ENCODE assay signal across 20 cellular contexts in genomic region chr19:14203258-14203657, GRCh38. TPM values are rescaled to one million over a fixed set of nuclear protein-coding genes. Genes with fewer than 3 reads are reported as not detected.
DNase-seq lines count a peak whose midpoint lies in the region; ATAC-seq and TF ChIP-seq lines count a peak whose summit lies in the region.
"Had no signal": no experiment of that assay in that cellular context is flagged by ENCODE, and none has a peak within 500 bp of the region (broad histone marks: within the 10 kb centered on the region; RNA-seq: fewer than 3 reads in every experiment).

No MANE protein-coding gene starts in this region.

- H3K9me3 Mint-ChIP-seq in effector memory CD8-positive, alpha-beta T cell, result no peaks in the 10 kb centered on the region
- H3K9me3 Mint-ChIP-seq in neural crest cell, result no peaks in the 10 kb centered on the region
- H3K9me3 Mint-ChIP-seq: stimulated activated naive CD8-positive, alpha-beta T cell treated with anti-CD3 and anti-CD28 coated beads, Interleukin-15, amount 100 ng/mL, for 72 hours had no signal

- H3K27me3 ChIP-seq in DOHH2 (ENCODE audit: control insufficient read depth, low read length), result peaks cover 30% of the 10 kb centered on the region
- H3K27me3 ChIP-seq in Loucy (ENCODE audit: insufficient read depth, low read length, poor library complexity, severe bottlenecking), result no peaks in the 10 kb centered on the region
- H3K27me3 ChIP-seq in Peyer's patch, result no peaks in the 10 kb centered on the region

- H3K9ac ChIP-seq in Loucy (ENCODE audit: low read depth, low read length, poor library complexity, severe bottlenecking), result no peak overlapping the region
- H3K9ac ChIP-seq: GM23248 had no signal

- H3K9me3 ChIP-seq in DOHH2 (ENCODE audit: control insufficient read depth, insufficient read depth, low read length) (no peaks in the 10 kb centered on the region), Loucy (ENCODE audit: insufficient read depth, low read depth, low read length) (no peaks in the 10 kb centered on the region), Peyer's patch (no peaks in the 10 kb centered on the region)
- H3K9me3 ChIP-seq: left ventricle myocardium inferior, transverse colon had no signal

- no peak for ATAC-seq in effector memory CD8-positive, alpha-beta T cell (replicated peaks)
- ATAC-seq in HG02642 (IDR thresholded peaks at IDR 0.05; ENCODE audit: poor library complexity, unreplicated experiment), result no peak
- ATAC-seq: Panc1; stimulated activated naive CD8-positive, alpha-beta T cell treated with anti-CD3 and anti-CD28 coated beads, Interleukin-15, amount 100 ng/mL, for 72 hours had no signal

- H3K27ac ChIP-seq in DOHH2 (ENCODE audit: low read depth, low read length) (no peak overlapping the region), Peyer's patch (no peak overlapping the region)
- H3K27ac ChIP-seq: GM23248, left ventricle myocardium inferior, SK-N-MC, transverse colon had no signal

- H3K36me3 ChIP-seq in DOHH2 (ENCODE audit: control insufficient read depth, low read length) (no peaks in the 10 kb centered on the region), Loucy (ENCODE audit: insufficient read depth, low read length) (no peaks in the 10 kb centered on the region), Peyer's patch (no peaks in the 10 kb centered on the region)
- H3K36me3 ChIP-seq: left ventricle myocardium inferior, transverse colon had no signal

- no peak for TF ChIP-seq POLR2A in Peyer's patch (IDR thresholded peaks at IDR 0.05)

- H3K79me2 ChIP-seq in DOHH2 (ENCODE audit: control insufficient read depth, low read length), result no peaks in the 10 kb centered on the region
- peaks cover 46% of the 10 kb centered on the region for H3K79me2 ChIP-seq in Loucy (ENCODE audit: insufficient read depth, low read length)

- H3K4me1 Mint-ChIP-seq in effector memory CD8-positive, alpha-beta T cell (ENCODE audit: low read depth in 2 of 2), result peaks cover 35 to 41% of the 10 kb centered on the region in 2 donors
- H3K4me1 Mint-ChIP-seq in neural crest cell, result peaks cover 16% of the 10 kb centered on the region

- peak overlapping the region in 1 of 2 donors; percentile 71 for H3K27ac Mint-ChIP-seq in effector memory CD8-positive, alpha-beta T cell
- H3K27ac Mint-ChIP-seq in neural crest cell (ENCODE audit: unreplicated experiment), result no peak overlapping the region
- H3K27ac Mint-ChIP-seq: stimulated activated naive CD8-positive, alpha-beta T cell treated with anti-CD3 and anti-CD28 coated beads, Interleukin-15, amount 100 ng/mL, for 72 hours had no signal

- H3K4me1 ChIP-seq in DOHH2 (ENCODE audit: control insufficient read depth, low read length), result peaks cover 25% of the 10 kb centered on the region
- H3K4me1 ChIP-seq in Loucy (ENCODE audit: insufficient read depth, low read length, poor library complexity, severe bottlenecking), result peaks cover 5% of the 10 kb centered on the region
- H3K4me1 ChIP-seq in Peyer's patch, result peaks cover 0 to 10% (median 0%) of the 10 kb centered on the region in 4 donors

- H3K4me3 Mint-ChIP-seq in effector memory CD8-positive, alpha-beta T cell, result peak overlapping the region; percentile 43 to 66
- peak overlapping the region; percentile 90 for H3K4me3 Mint-ChIP-seq in neural crest cell

- H3K4me3 ChIP-seq in DOHH2 (ENCODE audit: low read length) (no peak overlapping the region), Loucy (ENCODE audit: low read length, poor library complexity, severe bottlenecking) (no peak overlapping the region), Peyer's patch (no peak overlapping the region)
- H3K4me3 ChIP-seq: GM23248, left ventricle myocardium inferior, SK-N-MC, transverse colon had no signal

- H3K27me3 Mint-ChIP-seq in effector memory CD8-positive, alpha-beta T cell, result peaks cover 0 to 11% of the 10 kb centered on the region in 2 donors
- peaks cover 31% of the 10 kb centered on the region for H3K27me3 Mint-ChIP-seq in neural crest cell (ENCODE audit: low read depth)

- no peaks in the 10 kb centered on the region for H3K9me2 ChIP-seq in DOHH2 (replicated peaks; ENCODE audit: control insufficient read depth, low read length)
- no peaks in the 10 kb centered on the region for H3K9me2 ChIP-seq in Loucy (replicated peaks; ENCODE audit: low read depth, low read length)

- no peak overlapping the region for H2AFZ ChIP-seq in Loucy (ENCODE audit: low read length)
- H2AFZ ChIP-seq: GM23248 had no signal

- DNase-seq in effector memory CD8-positive, alpha-beta T cell, result no peak
- DNase-seq in neural crest cell (ENCODE audit: low read depth, low spot score) (no peak), EL (no peak), Peyer's patch (no peak)
- DNase-seq: activated effector memory CD4-positive, alpha-beta T cell treated with anti-CD3 and anti-CD28 coated beads, Interleukin-2, amount 50 U/mL, for 16 hours; AML-193; effector memory CD4-positive, alpha-beta T cell; GF-D8; GM23248; left ventricle myocardium inferior; NCI-H2227 treated with DMSO at 0.1 percent for 48 hours; stimulated activated CD4-positive, alpha-beta T cell treated with anti-CD3 and anti-CD28 coated beads, Interleukin-1b, Interleukin-23, amount 100 ng/mL, for 48 hours; stimulated activated naive CD8-positive, alpha-beta T cell treated with anti-CD3 and anti-CD28 coated beads, Interleukin-15, amount 100 ng/mL, for 72 hours; transverse colon had no signal

- H3F3A ChIP-seq in DOHH2 (ENCODE audit: control insufficient read depth, insufficient read depth) (no peaks in the 10 kb centered on the region), Loucy (ENCODE audit: low read depth) (no peaks in the 10 kb centered on the region)

- H4K20me1 ChIP-seq in DOHH2 (ENCODE audit: control insufficient read depth, insufficient read depth, low read depth, low read length) (0 out of 2 replicates have a peak, but pooled peaks cover 3% of the 10 kb centered on the region), Loucy (ENCODE audit: insufficient read depth, low read length, poor library complexity, severe bottlenecking) (no peaks in the 10 kb centered on the region)

- peaks cover 14% of the 10 kb centered on the region for H3K36me3 Mint-ChIP-seq in effector memory CD8-positive, alpha-beta T cell (ENCODE audit: insufficient read depth)
- H3K36me3 Mint-ChIP-seq in neural crest cell (ENCODE audit: low read depth), result no peaks in the 10 kb centered on the region
- H3K36me3 Mint-ChIP-seq: IgD-negative memory B cell had no signal

- no peak for TF ChIP-seq CTCF in DOHH2 (IDR thresholded peaks at IDR 0.05; ENCODE audit: low read depth, low read length, poor library complexity, severe bottlenecking)
- no peak for TF ChIP-seq CTCF in Loucy (conservative IDR thresholded peaks at IDR 0.05; ENCODE audit: low read length)
- no peak for TF ChIP-seq CTCF in neural crest cell (conservative IDR thresholded peaks at IDR 0.05)
- no peak for TF ChIP-seq CTCF in Peyer's patch (IDR thresholded peaks at IDR 0.05)

- peak overlapping the region; percentile 11; the same call in 1 of the 2 replicates for H3K4me2 ChIP-seq in DOHH2 (ENCODE audit: low read length)
- H3K4me2 ChIP-seq in Loucy (ENCODE audit: low read depth, low read length, poor library complexity, severe bottlenecking), result peak overlapping the region; percentile 67

RNA-seq across cellular contexts. Expression of gene ADGRL1, which starts 2.7 kb away (rescaled TPM):
- total RNA-seq in neural crest cell, result 34.6 and 38.5 TPM in 2 replicates
- 10 to 100 TPM; 22.8 to 58.6 (median 48.8) TPM for total RNA-seq in Peyer's patch
